ENCODE assay signal across 8 cellular contexts in the genomic region with DNA sequence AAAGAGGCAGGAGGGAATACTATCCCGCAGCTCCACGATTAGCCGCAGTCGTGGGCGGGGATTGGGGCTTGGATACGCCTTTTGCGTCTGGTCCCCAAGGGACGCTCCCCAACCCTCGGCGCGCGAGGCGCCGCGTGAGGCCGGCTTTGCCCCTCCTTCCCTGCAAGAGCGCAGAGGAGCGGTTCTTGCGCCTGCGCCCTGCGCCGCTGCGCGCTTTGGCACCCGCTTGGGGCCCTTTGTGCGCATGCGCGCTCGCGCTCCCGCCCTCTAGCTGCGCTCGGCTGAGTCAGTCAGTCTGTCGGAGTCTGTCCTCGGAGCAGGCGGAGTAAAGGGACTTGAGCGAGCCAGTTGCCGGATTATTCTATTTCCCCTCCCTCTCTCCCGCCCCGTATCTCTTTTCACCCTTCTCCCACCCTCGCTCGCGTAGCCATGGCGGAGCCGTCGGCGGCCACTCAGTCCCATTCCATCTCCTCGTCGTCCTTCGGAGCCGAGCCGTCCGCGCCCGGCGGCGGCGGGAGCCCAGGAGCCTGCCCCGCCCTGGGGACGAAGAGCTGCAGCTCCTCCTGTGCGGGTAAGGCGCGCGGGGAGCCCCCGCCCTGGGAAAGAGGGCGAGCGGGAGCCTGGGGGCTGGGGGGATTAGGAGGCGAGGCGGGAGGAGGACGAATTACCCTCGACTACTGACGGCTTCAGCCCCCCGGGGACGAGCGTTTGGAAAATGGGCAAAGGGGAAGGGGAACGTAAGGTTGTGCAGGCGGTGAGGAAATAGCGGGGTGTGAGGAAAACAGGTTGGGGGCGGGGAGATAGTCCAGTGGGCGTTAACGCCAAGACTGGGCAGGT. TPM values are rescaled to one million over a fixed set of nuclear protein-coding genes. Genes with fewer than 3 reads are reported as not detected.
DNase-seq lines count a peak whose midpoint lies in the region; ATAC-seq, FAIRE-seq and TF ChIP-seq lines count a peak whose summit lies in the region.

A gene with protein sequence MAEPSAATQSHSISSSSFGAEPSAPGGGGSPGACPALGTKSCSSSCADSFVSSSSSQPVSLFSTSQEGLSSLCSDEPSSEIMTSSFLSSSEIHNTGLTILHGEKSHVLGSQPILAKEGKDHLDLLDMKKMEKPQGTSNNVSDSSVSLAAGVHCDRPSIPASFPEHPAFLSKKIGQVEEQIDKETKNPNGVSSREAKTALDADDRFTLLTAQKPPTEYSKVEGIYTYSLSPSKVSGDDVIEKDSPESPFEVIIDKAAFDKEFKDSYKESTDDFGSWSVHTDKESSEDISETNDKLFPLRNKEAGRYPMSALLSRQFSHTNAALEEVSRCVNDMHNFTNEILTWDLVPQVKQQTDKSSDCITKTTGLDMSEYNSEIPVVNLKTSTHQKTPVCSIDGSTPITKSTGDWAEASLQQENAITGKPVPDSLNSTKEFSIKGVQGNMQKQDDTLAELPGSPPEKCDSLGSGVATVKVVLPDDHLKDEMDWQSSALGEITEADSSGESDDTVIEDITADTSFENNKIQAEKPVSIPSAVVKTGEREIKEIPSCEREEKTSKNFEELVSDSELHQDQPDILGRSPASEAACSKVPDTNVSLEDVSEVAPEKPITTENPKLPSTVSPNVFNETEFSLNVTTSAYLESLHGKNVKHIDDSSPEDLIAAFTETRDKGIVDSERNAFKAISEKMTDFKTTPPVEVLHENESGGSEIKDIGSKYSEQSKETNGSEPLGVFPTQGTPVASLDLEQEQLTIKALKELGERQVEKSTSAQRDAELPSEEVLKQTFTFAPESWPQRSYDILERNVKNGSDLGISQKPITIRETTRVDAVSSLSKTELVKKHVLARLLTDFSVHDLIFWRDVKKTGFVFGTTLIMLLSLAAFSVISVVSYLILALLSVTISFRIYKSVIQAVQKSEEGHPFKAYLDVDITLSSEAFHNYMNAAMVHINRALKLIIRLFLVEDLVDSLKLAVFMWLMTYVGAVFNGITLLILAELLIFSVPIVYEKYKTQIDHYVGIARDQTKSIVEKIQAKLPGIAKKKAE (plus strand): TSS at position 293 of the 837 bp plus-strand sequence. CDS start 137 bp downstream, at position 430.

- H3F3A ChIP-seq in smooth muscle cell (ENCODE audit: low read depth): peaks cover 11% of the 10 kb centered on the region

- H3K79me2 ChIP-seq in smooth muscle cell (ENCODE audit: low read depth): peaks cover 39% of the 10 kb centered on the region

- peaks cover 15% of the 10 kb centered on the region for H3K4me1 ChIP-seq in smooth muscle cell (ENCODE audit: low read depth)

- TF ChIP-seq CTCF in AG04449 (IDR thresholded peaks at IDR 0.05; ENCODE audit: insufficient read depth, low read length, missing control alignments) (no peak), WI38 (IDR thresholded peaks at IDR 0.05; ENCODE audit: low read depth, low read length) (no peak), bronchial epithelial cell (IDR thresholded peaks at IDR 0.05; ENCODE audit: insufficient read depth, low read length, severe bottlenecking) (peak; percentile 3), smooth muscle cell (IDR thresholded peaks at IDR 0.05; ENCODE audit: borderline replicate concordance, insufficient read depth, poor library complexity, severe bottlenecking) (no peak)

- peak within 1 kb of the TSS; percentile 63 for H3K27ac ChIP-seq in smooth muscle cell (ENCODE audit: low read depth)

- POLR2A ChIA-PET in AG04449 (lab: Yijun Ruan, JAX): interaction anchor here (0.6 to 1.5 kb wide), 5 partner anchors 10 to 87 kb away, joined by 3 to 10 read pairs (median 4); partner anchors contain the start of genes ATL3 and ZFTA

- 1% methylated on average over 48 of the region's 81 CpGs for WGBS in smooth muscle cell (ENCODE audit: low lambda C conversion rate)

- peak; percentile 86 for ATAC-seq in GM18907 (IDR thresholded peaks at IDR 0.05; ENCODE audit: unreplicated experiment)
- peak; percentile 88 for ATAC-seq in HG03159 (IDR thresholded peaks at IDR 0.05; ENCODE audit: unreplicated experiment)

- H3K9me3 ChIP-seq in smooth muscle cell (replicated peaks; ENCODE audit: low read depth): no peaks in the 10 kb centered on the region

- CTCF ChIA-PET in AG04449 (lab: Yijun Ruan, JAX): interaction anchor here (0.6 to 5.0 kb wide), 9 partner anchors 9 to 50 kb away, joined by 3 to 47 read pairs (median 4); partner anchors contain the start of gene ATL3

- no peak for FAIRE-seq in bronchial epithelial cell (lab: Jason Lieb, UNC)

- H2AFZ ChIP-seq in smooth muscle cell (ENCODE audit: low read depth): peak within 1 kb of the TSS; percentile 86

- H3K9ac ChIP-seq in smooth muscle cell (ENCODE audit: low read depth): peak within 1 kb of the TSS; percentile 62

- H3K4me3 ChIP-seq in AG04449 (ENCODE audit: low read depth, low read length) (peak within 1 kb of the TSS; percentile 92), WI38 (ENCODE audit: low read depth, low read length) (peak within 1 kb of the TSS; percentile 99), bronchial epithelial cell (ENCODE audit: low read depth, low read length) (peak within 1 kb of the TSS; percentile 64), smooth muscle cell (peak within 1 kb of the TSS; percentile 68)

- DNase-seq in AG04449 (ENCODE audit: low read depth, low spot score) (peak; percentile 82), NCI-H2227 treated with DMSO at 0.1 percent for 48 hours (lab: John Stamatoyannopoulos, UW) (peak; percentile 98), bronchial epithelial cell (ENCODE audit: low read depth) (peak; percentile 96), iPS-NIHi7 (ENCODE audit: extremely low spot score) (peak; percentile 97), smooth muscle cell (lab: John Stamatoyannopoulos, UW; ENCODE audit: unreplicated experiment) (peak; percentile 95)

- H3K36me3 ChIP-seq in bronchial epithelial cell (ENCODE audit: control insufficient read depth, insufficient read depth, low read length) (no peaks in the 10 kb centered on the region), smooth muscle cell (ENCODE audit: low read depth) (no peaks in the 10 kb centered on the region)

- H3K27me3 ChIP-seq in bronchial epithelial cell (ENCODE audit: control insufficient read depth, insufficient read depth, low read length) (no peaks in the 10 kb centered on the region), smooth muscle cell (ENCODE audit: low read depth) (no peaks in the 10 kb centered on the region)

- H3K4me2 ChIP-seq in smooth muscle cell: peak within 1 kb of the TSS; percentile 94

- H4K20me1 ChIP-seq in smooth muscle cell (ENCODE audit: low read depth): peaks cover 1% of the 10 kb centered on the region

RNA-seq across cellular contexts. Expression of the gene that starts here (rescaled TPM):
- 29.0 and 38.5 TPM in 2 replicates for total RNA-seq in bronchial epithelial cell
- 59.5 and 64.9 TPM in 2 replicates for total RNA-seq in smooth muscle cell
- polyA plus RNA-seq in smooth muscle cell: 43.5 and 50.9 TPM in 2 replicates

Comparison
In these comparisons a context has a peak if more than half of its experiments do, and no peak if none do; other contexts are left out.
1. Peak in every context shown above with its lines: DNase-seq, ATAC-seq, H3K4me3 ChIP-seq and H3K27ac ChIP-seq.